Comparison of ENCODE assay signal across 9 cellular contexts in the genomic region with DNA sequence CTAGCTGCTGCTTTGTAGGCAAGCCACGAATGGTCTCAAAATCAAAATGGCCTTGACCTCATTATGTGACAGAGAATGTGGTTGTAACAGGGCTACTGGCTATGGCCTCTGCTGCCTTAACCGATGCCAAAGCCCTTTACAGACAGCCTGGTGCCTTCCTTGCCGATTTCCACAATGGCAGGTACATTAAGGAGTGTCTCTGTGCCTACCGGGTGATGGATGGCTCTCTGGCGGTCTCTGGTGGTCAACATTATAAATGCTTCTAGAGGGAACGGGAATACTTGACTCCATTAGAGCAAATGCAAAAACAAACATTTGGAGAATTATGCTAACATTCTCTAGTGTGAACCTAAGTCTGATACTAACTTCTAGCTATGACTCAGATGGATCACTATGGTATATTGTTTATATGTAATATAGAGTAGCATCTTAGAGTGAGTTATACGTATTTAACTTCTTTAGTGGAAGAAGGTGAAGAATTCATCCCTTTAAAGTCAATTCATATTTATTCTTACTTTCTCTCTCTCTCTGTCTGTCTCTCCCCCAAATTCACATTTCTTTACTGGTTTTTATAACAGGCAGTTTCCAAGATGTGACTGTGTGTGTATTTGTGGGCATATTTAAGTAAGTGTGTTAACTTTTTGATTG. TPM values are rescaled to one million over a fixed set of nuclear protein-coding genes. Genes with fewer than 3 reads are reported as not detected.
A peak's percentile ranks its signal among the peaks of the same experiment; 100 is the strongest.
DNase-seq lines count a peak whose midpoint lies in the region; ATAC-seq and TF ChIP-seq lines count a peak whose summit lies in the region.
"Had no signal": no experiment of that assay in that cellular context is flagged by ENCODE, and none has a peak within 500 bp of the region (broad histone marks: within the 10 kb centered on the region; RNA-seq: fewer than 3 reads in every experiment).

No MANE protein-coding gene starts in this region.

- TF ChIP-seq CTCF in endodermal cell (conservative IDR thresholded peaks at IDR 0.05), result peak; percentile 90

- H3K4me3 ChIP-seq in CD4-positive, CD25-positive, alpha-beta regulatory T cell (ENCODE audit: low read depth, low read length), result no peak overlapping the region
- no peak overlapping the region for H3K4me3 ChIP-seq in endodermal cell (ENCODE audit: low read length)

- H3K4me1 Mint-ChIP-seq in CD4-positive, CD25-positive, alpha-beta regulatory T cell, result peaks cover 0 to 5% (median 3%) of the 10 kb centered on the region in 4 donors
- H3K4me1 Mint-ChIP-seq in endodermal cell, result peaks cover 11% of the 10 kb centered on the region

- peaks cover 4% of the 10 kb centered on the region for H3K27me3 Mint-ChIP-seq in CD4-positive, CD25-positive, alpha-beta regulatory T cell
- H3K27me3 Mint-ChIP-seq in endodermal cell (ENCODE audit: insufficient read depth), result no peaks in the 10 kb centered on the region
- H3K27me3 Mint-ChIP-seq: activated naive CD4-positive, alpha-beta T cell treated with anti-CD3 and anti-CD28 coated beads, Interleukin-2, amount 50 U/mL, for 24 hours had no signal

- H3K27me3 ChIP-seq in CD4-positive, CD25-positive, alpha-beta regulatory T cell (ENCODE audit: control insufficient read depth, insufficient read depth, low read length), result no peaks in the 10 kb centered on the region
- H3K27me3 ChIP-seq in endodermal cell (ENCODE audit: control insufficient read depth, insufficient read depth, low read length, poor library complexity, severe bottlenecking), result no peaks in the 10 kb centered on the region

- H3K9me3 ChIP-seq in CD4-positive, CD25-positive, alpha-beta regulatory T cell (ENCODE audit: control insufficient read depth in 2 of 2, low read length in 2 of 2), result no peaks in the 10 kb centered on the region
- H3K9me3 ChIP-seq in endodermal cell (ENCODE audit: control insufficient read depth, low read length), result no peaks in the 10 kb centered on the region

- H3K27ac Mint-ChIP-seq in CD4-positive, CD25-positive, alpha-beta regulatory T cell, result no peak overlapping the region
- no peak overlapping the region for H3K27ac Mint-ChIP-seq in endodermal cell
- H3K27ac Mint-ChIP-seq: activated naive CD4-positive, alpha-beta T cell treated with anti-CD3 and anti-CD28 coated beads, Interleukin-2, amount 50 U/mL, for 24 hours had no signal

- no peaks in the 10 kb centered on the region for H3K36me3 ChIP-seq in CD4-positive, CD25-positive, alpha-beta regulatory T cell (ENCODE audit: control insufficient read depth, insufficient read depth, low read length)
- H3K36me3 ChIP-seq in endodermal cell (ENCODE audit: control insufficient read depth, insufficient read depth, low read length), result no peaks in the 10 kb centered on the region

- peak; percentile 60 to 73 for ATAC-seq in CD4-positive, CD25-positive, alpha-beta regulatory T cell (ENCODE audit: low read depth in 2 of 2)
- ATAC-seq in GM19324 (IDR thresholded peaks at IDR 0.05; ENCODE audit: low FRiP score, unreplicated experiment), result peak; percentile 73
- peak; percentile 79 for ATAC-seq in HG03457 (IDR thresholded peaks at IDR 0.05; ENCODE audit: unreplicated experiment)

- 23 to 29% methylated on average over 5 to 6 of the region's 7 CpGs for WGBS in endodermal cell (ENCODE audit: insufficient coverage in 1 of 2, insufficient read length in 1 of 2), 2 experiments

- H3K36me3 Mint-ChIP-seq in CD4-positive, CD25-positive, alpha-beta regulatory T cell, result no peaks in the 10 kb centered on the region
- H3K36me3 Mint-ChIP-seq in endodermal cell (ENCODE audit: low read depth), result no peaks in the 10 kb centered on the region
- H3K36me3 Mint-ChIP-seq: activated naive CD4-positive, alpha-beta T cell treated with anti-CD3 and anti-CD28 coated beads, Interleukin-2, amount 50 U/mL, for 24 hours had no signal

- no peak overlapping the region for H3K27ac ChIP-seq in CD4-positive, CD25-positive, alpha-beta regulatory T cell (ENCODE audit: insufficient read depth, low read length, poor library complexity, severe bottlenecking)
- H3K27ac ChIP-seq in endodermal cell (ENCODE audit: low read depth, low read length), result no peak overlapping the region

- H3K9me3 Mint-ChIP-seq in CD4-positive, CD25-positive, alpha-beta regulatory T cell, result no peaks in the 10 kb centered on the region
- no peaks in the 10 kb centered on the region for H3K9me3 Mint-ChIP-seq in endodermal cell
- H3K9me3 Mint-ChIP-seq: activated naive CD4-positive, alpha-beta T cell treated with anti-CD3 and anti-CD28 coated beads, Interleukin-2, amount 50 U/mL, for 24 hours had no signal

- H3K9ac ChIP-seq in endodermal cell (ENCODE audit: extremely low read depth, low read length, poor library complexity, severe bottlenecking), result no peak overlapping the region

- peak; percentile 32 to 68 (median 59) for DNase-seq in CD4-positive, CD25-positive, alpha-beta regulatory T cell
- peak; percentile 64 for DNase-seq in NCI-H774 (lab: John Stamatoyannopoulos, UW)
- peak; percentile 7 to 18 for DNase-seq in activated CD8-positive, alpha-beta memory T cell treated with anti-CD3 and anti-CD28 coated beads for 1 hour (ENCODE audit: extremely low read depth in 1 of 2, low read depth in 1 of 2)
- peak; percentile 90 for DNase-seq in endodermal cell
- DNase-seq in mucosa of gallbladder (ENCODE audit: low spot score), result peak; percentile 78
- peak; percentile 7 to 27 for DNase-seq in stimulated activated CD8-positive, alpha-beta memory T cell treated with anti-CD3 and anti-CD28 coated beads, Interleukin-4, amount 100 ng/mL, for 4 hours (ENCODE audit: low read depth in 2 of 2, low spot score in 1 of 2)

- no peak overlapping the region for H3K4me3 Mint-ChIP-seq in CD4-positive, CD25-positive, alpha-beta regulatory T cell
- no peak overlapping the region for H3K4me3 Mint-ChIP-seq in endodermal cell
- H3K4me3 Mint-ChIP-seq: activated naive CD4-positive, alpha-beta T cell treated with anti-CD3 and anti-CD28 coated beads, Interleukin-2, amount 50 U/mL, for 24 hours had no signal

- no peaks in the 10 kb centered on the region for H3K4me1 ChIP-seq in CD4-positive, CD25-positive, alpha-beta regulatory T cell (ENCODE audit: control insufficient read depth, insufficient read depth, low read length, poor library complexity, severe bottlenecking)
- peaks cover 5% of the 10 kb centered on the region for H3K4me1 ChIP-seq in endodermal cell (ENCODE audit: control insufficient read depth, insufficient read depth, low read length)

RNA-seq across cellular contexts. Expression of gene RPS23, which starts 52.5 kb away (rescaled TPM):
- 2,211 TPM for total RNA-seq in CD4-positive, CD25-positive, alpha-beta regulatory T cell
- polyA plus RNA-seq in CD4-positive, CD25-positive, alpha-beta regulatory T cell, result 1,000 to 10,000 TPM; 2,256 to 3,406 (median 3,042) TPM
- total RNA-seq in endodermal cell (1,000 to 10,000 TPM; 2,365 to 2,370 TPM), mucosa of gallbladder (1,128 TPM)
- polyA plus RNA-seq in endodermal cell (2013, experiment 1 of 2), result 2,700 TPM
- 2,427 TPM for polyA plus RNA-seq in endodermal cell (2013, experiment 2 of 2)

Comparison
In these comparisons a context has a peak if more than half of its experiments do, and no peak if none do; other contexts are left out.
1. DNase-seq: peak in every context shown above with its lines; median percentile 90 in endodermal cell; 78 in mucosa of gallbladder; 64 in NCI-H774; 59 in CD4-positive, CD25-positive, alpha-beta regulatory T cell; 17 in stimulated activated CD8-positive, alpha-beta memory T cell treated with anti-CD3 and anti-CD28 coated beads, Interleukin-4, amount 100 ng/mL, for 4 hours; 12 in activated CD8-positive, alpha-beta memory T cell treated with anti-CD3 and anti-CD28 coated beads for 1 hour.